ENCODE assay signal across 22 cellular contexts in the genomic region with DNA sequence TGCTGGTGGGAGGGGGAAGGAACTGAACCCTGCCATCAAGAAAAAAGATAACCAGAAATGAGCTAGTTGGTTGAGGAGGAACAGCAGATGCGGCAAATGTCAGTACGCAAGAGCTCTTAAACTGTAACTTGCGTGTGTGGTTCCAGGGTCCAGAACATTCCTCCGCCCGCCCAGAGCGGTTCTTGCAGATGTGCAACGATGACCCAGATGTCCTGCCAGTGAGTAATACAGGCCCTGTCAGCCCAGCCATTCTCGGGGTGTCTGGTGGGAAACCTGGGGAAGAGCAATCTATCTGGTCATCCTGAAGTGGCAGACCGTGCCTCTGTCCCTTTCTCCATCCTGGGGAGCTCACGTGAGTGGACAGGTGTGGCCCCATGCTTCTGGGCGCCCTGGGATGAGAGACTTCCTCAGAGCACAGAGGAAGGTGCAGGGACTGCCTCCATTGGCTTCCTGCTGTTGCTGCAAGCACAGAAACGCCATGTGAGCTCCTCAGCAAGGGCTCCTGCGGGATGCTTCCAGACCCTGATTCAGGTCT. TPM values are rescaled to one million over a fixed set of nuclear protein-coding genes. Genes with fewer than 3 reads are reported as not detected.
DNase-seq lines count a peak whose midpoint lies in the region; ATAC-seq, FAIRE-seq and TF ChIP-seq lines count a peak whose summit lies in the region.
"Had no signal": no experiment of that assay in that cellular context is flagged by ENCODE, and none has a peak within 500 bp of the region (broad histone marks: within the 10 kb centered on the region; RNA-seq: fewer than 3 reads in every experiment).

No MANE protein-coding gene starts in this region.

- TF ChIP-seq CTCF in left ventricle myocardium inferior (IDR thresholded peaks at IDR 0.05; ENCODE audit: borderline replicate concordance): no peak
- no peak for TF ChIP-seq CTCF in IMR-90 (conservative IDR thresholded peaks at IDR 0.05; ENCODE audit: low read depth, low read length)
- TF ChIP-seq CTCF in left lung (IDR thresholded peaks at IDR 0.05): no peak
- no peak for TF ChIP-seq CTCF in PC-3 (conservative IDR thresholded peaks at IDR 0.05; ENCODE audit: low read depth, low read length)

- no peak overlapping the region for H4K91ac ChIP-seq in IMR-90 (ENCODE audit: insufficient read depth, low read depth, low read length)

- dilution Hi-C loops in IMR-90 (cut with HindIII; ENCODE audit: low sequenced_read_pairs, unreplicated experiment): no loop called here

- no peaks in the 10 kb centered on the region for H3K79me2 ChIP-seq in PC-3 (ENCODE audit: low read length)

- H2AK9ac ChIP-seq in IMR-90 (replicated peaks; ENCODE audit: low read depth, low read length, poor library complexity): peak overlapping the region; percentile 76

- BruUV-seq in IMR-90 (replicated peaks; lab: Mats Ljungman, UMichigan): no TSS peak
- no TSS peak for BruUV-seq in PC-3 (replicated peaks; lab: Mats Ljungman, UMichigan)

- H4K20me1 ChIP-seq in IMR-90 (ENCODE audit: insufficient read depth, low read length) (no peaks in the 10 kb centered on the region), PC-3 (ENCODE audit: low read length) (no peaks in the 10 kb centered on the region)
- H4K20me1 ChIP-seq: BLaER1 treated with 17β-estradiol and CSF1 and Interleukin-3, amounts not matched to agents 10 nM and 100 nM had no signal

- no peaks in the 10 kb centered on the region for H3F3A ChIP-seq in PC-3 (ENCODE audit: low read length, unreplicated experiment)

- DNase-seq in left ventricle myocardium inferior (no peak), left cardiac atrium (no peak), IMR-90 (no peak), left lung (peak; percentile 9 to 25), urothelium cell line (ENCODE audit: low spot score) (no peak), PC-3 (no peak), H4 (ENCODE audit: low spot score) (no peak)
- DNase-seq: Calu3; CD8-positive, alpha-beta T cell; DMS 273 treated with DMSO at 0.1 percent for 48 hours; DMS53; DND-41; EL; GM23248; HCEC 1CT; HFFc6 had no signal

- no peak overlapping the region for H2BK15ac ChIP-seq in IMR-90 (ENCODE audit: low read depth, low read length)

- H2BK20ac ChIP-seq in IMR-90 (ENCODE audit: low read depth, low read length): no peak overlapping the region

- H3K4ac ChIP-seq in IMR-90 (ENCODE audit: low read depth, low read length): no peak overlapping the region

- H2AFZ ChIP-seq in IMR-90 (replicated peaks; ENCODE audit: low read length, poor library complexity): no peak overlapping the region
- no peak overlapping the region for H2AFZ ChIP-seq in PC-3 (ENCODE audit: low read length)
- H2AFZ ChIP-seq: GM23248 had no signal

- in situ Hi-C loops in IMR-90 (cut with MboI; ENCODE audit: low sequenced_read_pairs): no loop called here

- 99% methylated on average over 10 of the region's 13 CpGs; no CpG with 5 or more reads in 1 of the 2 experiments for WGBS in IMR-90 (ENCODE audit: extremely low coverage in 2 of 2, insufficient read length in 1 of 2), 2 experiments

- TF ChIP-seq POLR2A in IMR-90 (IDR thresholded peaks at IDR 0.05; ENCODE audit: low read depth, low read length): no peak

- H3K9me3 ChIP-seq in left ventricle myocardium inferior (replicated peaks): no peaks in the 10 kb centered on the region
- H3K9me3 ChIP-seq in IMR-90 (ENCODE audit: control insufficient read depth, insufficient read depth, low read length): peaks cover 4% of the 10 kb centered on the region; the same call in 1 of the 2 replicates
- peaks cover 0 to 6% of the 10 kb centered on the region in 2 donors for H3K9me3 ChIP-seq in left lung
- H3K9me3 ChIP-seq in PC-3 (ENCODE audit: low read length): no peaks in the 10 kb centered on the region

- H3K18ac ChIP-seq in IMR-90 (ENCODE audit: low read depth, low read length): no peak overlapping the region

- no peaks in the 10 kb centered on the region for H3K9me2 ChIP-seq in PC-3 (replicated peaks; ENCODE audit: low read length)

- H2BK5ac ChIP-seq in IMR-90 (ENCODE audit: low read depth, low read length, poor library complexity, severe bottlenecking): no peak overlapping the region

- H3K23ac ChIP-seq in IMR-90 (ENCODE audit: low read depth, low read length): no peak overlapping the region

- CTCF ChIA-PET in IMR-90 (lab: Yijun Ruan, JAX) (no interaction called here), PC-3 (lab: Charles Lee) (no interaction called here)

- H3K9me1 ChIP-seq in IMR-90 (ENCODE audit: insufficient read depth, low read length): peaks cover 23% of the 10 kb centered on the region; the same call in 1 of the 2 replicates

- peaks cover 57% of the 10 kb centered on the region for H3K4me1 ChIP-seq in left ventricle myocardium inferior
- peaks cover 4% of the 10 kb centered on the region for H3K4me1 ChIP-seq in IMR-90 (ENCODE audit: control insufficient read depth, insufficient read depth, low read length)
- no peaks in the 10 kb centered on the region for H3K4me1 ChIP-seq in left lung
- no peaks in the 10 kb centered on the region for H3K4me1 ChIP-seq in PC-3 (ENCODE audit: insufficient read depth, low read length)

- no peak overlapping the region for H3K56ac ChIP-seq in IMR-90 (ENCODE audit: extremely low read depth, insufficient read depth, low read length)

- H3K4me2 ChIP-seq in IMR-90 (ENCODE audit: low read depth, low read length) (no peak overlapping the region), PC-3 (ENCODE audit: low read length) (no peak overlapping the region)
- H3K4me2 ChIP-seq: BLaER1 treated with 17β-estradiol and CSF1 and Interleukin-3, amounts not matched to agents 10 nM and 100 nM had no signal

- H3K27ac ChIP-seq in left ventricle myocardium inferior (replicated peaks) (peak overlapping the region; percentile 7), IMR-90 (ENCODE audit: insufficient read depth, low read length) (no peak overlapping the region), left lung (no peak overlapping the region), PC-3 (ENCODE audit: low read length) (no peak overlapping the region)
- H3K27ac ChIP-seq: BLaER1 treated with 17β-estradiol and CSF1 and Interleukin-3, amounts not matched to agents 10 nM and 100 nM; GM23248 had no signal

- POLR2A ChIA-PET in IMR-90 (lab: Charles Lee; ENCODE audit: unreplicated experiment) (no interaction called here), PC-3 (lab: Charles Lee; ENCODE audit: unreplicated experiment) (interaction anchor here (0.6 kb wide), 2 partner anchors 15 to 634 kb away, joined by 3 read pairs; no protein-coding TSS in a partner anchor)

- H2BK120ac ChIP-seq in IMR-90 (ENCODE audit: low read depth, low read length): no peak overlapping the region

- no peak overlapping the region for H2AK5ac ChIP-seq in IMR-90 (ENCODE audit: low read depth, low read length)

- TF ChIP-seq RAD21 in IMR-90 (IDR thresholded peaks at IDR 0.05; ENCODE audit: low read length): no peak

- H3K9ac ChIP-seq in IMR-90 (ENCODE audit: low read depth, low read length): no peak overlapping the region
- no peak overlapping the region for H3K9ac ChIP-seq in PC-3 (ENCODE audit: low read length)
- H3K9ac ChIP-seq: BLaER1 treated with 17β-estradiol and CSF1 and Interleukin-3, amounts not matched to agents 10 nM and 100 nM; GM23248 had no signal

- intact Hi-C loops in left ventricle myocardium inferior (cut with micrococcal nuclease): no loop called here
- intact Hi-C loops in left cardiac atrium (cut with DNase I): no loop called here
- intact Hi-C loops in IMR-90 (cut with micrococcal nuclease): no loop called here
- intact Hi-C loops in left lung (cut with DNase I): no loop called here
- intact Hi-C loops in PC-3 (cut with micrococcal nuclease): loop anchor here (10.0 kb wide), 1 partner anchor 63 kb away; no protein-coding TSS in a partner anchor

- H3K27me3 ChIP-seq in left ventricle myocardium inferior (ENCODE audit: low read depth): no peaks in the 10 kb centered on the region
- no peaks in the 10 kb centered on the region for H3K27me3 ChIP-seq in IMR-90 (ENCODE audit: control insufficient read depth, insufficient read depth, low read length)
- H3K27me3 ChIP-seq in left lung: no peaks in the 10 kb centered on the region
- no peaks in the 10 kb centered on the region for H3K27me3 ChIP-seq in PC-3 (ENCODE audit: low read length)
- H3K27me3 ChIP-seq: BLaER1 treated with 17β-estradiol and CSF1 and Interleukin-3, amounts not matched to agents 10 nM and 100 nM had no signal

- ATAC-seq in left cardiac atrium (no peak), IMR-90 (ENCODE audit: low read depth) (no peak), left lung (no peak), HG02798 (IDR thresholded peaks at IDR 0.05; ENCODE audit: poor library complexity, unreplicated experiment) (no peak), PC-3 (no peak)
- ATAC-seq: CD8-positive, alpha-beta T cell had no signal

- H3K4me3 ChIP-seq in left ventricle myocardium inferior (no peak overlapping the region), IMR-90 (ENCODE audit: insufficient read depth, low read depth, low read length) (no peak overlapping the region), left lung (no peak overlapping the region), PC-3 (ENCODE audit: low read length) (no peak overlapping the region)
- H3K4me3 ChIP-seq: BLaER1 treated with 17β-estradiol and CSF1 and Interleukin-3, amounts not matched to agents 10 nM and 100 nM; GM23248 had no signal

- no peak overlapping the region for H4K8ac ChIP-seq in IMR-90 (ENCODE audit: low read depth in 2 of 2, low read length in 2 of 2)

- H3K14ac ChIP-seq in IMR-90 (replicated peaks; ENCODE audit: low read depth, low read length): no peak overlapping the region

- FAIRE-seq in urothelium cell line (lab: Jason Lieb, UNC): peak; percentile 13
- FAIRE-seq: GM12891, GM18507, H54, HTR-8/SVneo had no signal

- H3K79me1 ChIP-seq in IMR-90 (ENCODE audit: low read depth in 1 of 2, low read length in 2 of 2): no peaks in the 10 kb centered on the region

- H4K5ac ChIP-seq in IMR-90 (ENCODE audit: low read depth, low read length): no peak overlapping the region

- peaks cover 97% of the 10 kb centered on the region for H3K36me3 ChIP-seq in left ventricle myocardium inferior
- H3K36me3 ChIP-seq in IMR-90 (ENCODE audit: control insufficient read depth, insufficient read depth, low read length): peaks cover 46% of the 10 kb centered on the region
- H3K36me3 ChIP-seq in left lung: peaks cover 0 to 99% of the 10 kb centered on the region in 2 donors
- peaks cover 11% of the 10 kb centered on the region for H3K36me3 ChIP-seq in PC-3 (ENCODE audit: low read depth, low read length)

TF ChIP-seq in IMR-90, 13 proteins besides CTCF, POLR2A, EP300 and RAD21 (continues in another document):
- no peak for TF ChIP-seq RCOR1 (IDR thresholded peaks at IDR 0.05; ENCODE audit: insufficient replicate concordance, low read length)
- TF ChIP-seq SMC3 (IDR thresholded peaks at IDR 0.05; ENCODE audit: low read depth, low read length): no peak
- no peak for TF ChIP-seq BHLHE40 (IDR thresholded peaks at IDR 0.05; ENCODE audit: low read depth, low read length)
- no peak for TF ChIP-seq CHD1 (IDR thresholded peaks at IDR 0.05; ENCODE audit: low read depth, low read length)

RNA-seq across cellular contexts. Expression of gene ZMIZ2, which starts 50.5 kb away (rescaled TPM):
- total RNA-seq in left ventricle myocardium inferior: 62.7 TPM
- total RNA-seq in left cardiac atrium: 10 to 100 TPM; 43.3 to 48.1 TPM
- 2.8 and 3.0 TPM in 2 replicates for total RNA-seq in IMR-90 (2012; rRNA removed)
- 22.9 and 24.0 TPM in 2 replicates for polyA plus RNA-seq in IMR-90 (2012; rRNA removed)
- polyA plus RNA-seq in IMR-90 (2012; cell fraction: cytosol; rRNA removed): 6.2 and 11.7 TPM in 2 replicates
- polyA plus RNA-seq in IMR-90 (2012; cell fraction: nucleus; rRNA removed; ENCODE audit: low replicate concordance): 98.7 and 169 TPM in 2 replicates
- 10 to 100 TPM; 94.5 to 96.1 TPM for total RNA-seq in left lung
- 18.3 and 26.6 TPM in 2 replicates for total RNA-seq in PC-3 (2014; rRNA removed)
- 3.9 and 4.6 TPM in 2 replicates for total RNA-seq in H4 (2014; rRNA removed; shearing (Covaris generic))

Comparison
In these comparisons a context has a peak if more than half of its experiments do, and no peak if none do; other contexts are left out.
1. DNase-seq: peak in left lung (2 of 2); none in left ventricle myocardium inferior (single experiment), left cardiac atrium (single experiment), IMR-90 (single experiment), urothelium cell line (single experiment), PC-3 (single experiment) and H4 (single experiment).